In the genomic region with DNA sequence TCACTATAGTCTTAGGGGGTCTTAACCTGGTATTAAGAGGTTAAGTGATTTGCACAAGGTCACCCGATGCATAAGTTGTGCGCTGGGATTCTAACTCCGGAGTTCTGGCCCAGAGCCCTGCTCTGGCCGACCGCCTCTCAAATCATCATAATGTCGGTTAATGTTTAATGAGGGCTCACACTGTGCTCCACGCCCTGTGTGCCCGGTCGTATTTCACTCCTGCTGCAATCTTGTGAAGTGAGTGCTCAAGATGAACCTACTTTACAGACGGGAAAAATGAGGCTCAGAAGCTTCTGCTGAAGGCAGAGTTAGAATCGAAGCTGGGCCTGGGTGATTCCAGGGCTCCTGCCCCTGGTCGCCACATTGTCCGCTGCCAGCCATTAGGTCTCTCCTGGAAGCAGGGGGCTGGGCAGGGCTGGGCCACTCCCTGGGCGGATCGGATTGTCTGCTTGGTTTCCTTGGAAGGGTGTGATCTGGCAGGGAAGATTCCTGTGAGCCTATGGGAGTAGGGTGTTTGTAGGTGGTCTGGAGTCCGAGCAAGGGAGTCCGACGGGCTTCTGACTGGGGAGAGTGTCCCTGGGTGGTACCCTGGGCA, we compare ENCODE assay signal across 8 cellular contexts. TPM values are rescaled to one million over a fixed set of nuclear protein-coding genes. Genes with fewer than 3 reads are reported as not detected.
DNase-seq lines count a peak whose midpoint lies in the region; ATAC-seq, FAIRE-seq and TF ChIP-seq lines count a peak whose summit lies in the region.

No MANE protein-coding gene starts in this region.

- DNase-seq in Caki2 (ENCODE audit: low read depth) (peak; percentile 94), chondrocyte (ENCODE audit: low spot score) (no peak), mucosa of descending colon (peak; percentile 79 to 85 (median 84)), frontal cortex (ENCODE audit: low spot score in 2 of 2) (no peak), NCI-H2196 (lab: John Stamatoyannopoulos, UW; ENCODE audit: unreplicated experiment) (no peak), ecto neural progenitor cell (ENCODE audit: low spot score) (no peak)
- DNase-seq in stimulated activated CD4-positive, alpha-beta T cell treated with anti-CD3 and anti-CD28 coated beads, Interleukin-12 subunit alpha, Interleukin-12 subunit beta, amount 100 ng/mL, for 4 hours = no peak

- intact Hi-C loops in mucosa of descending colon (cut with DNase I, micrococcal nuclease) = no loop called here

- H3K79me2 ChIP-seq in Loucy (ENCODE audit: insufficient read depth, low read length) = peaks cover 59% of the 10 kb centered on the region

- H3K36me3 ChIP-seq in Loucy (ENCODE audit: insufficient read depth, low read length) (no peaks in the 10 kb centered on the region), mucosa of descending colon (ENCODE audit: low read depth) (no peaks in the 10 kb centered on the region)

- H3K27me3 Mint-ChIP-seq in chondrocyte (ENCODE audit: low read depth) = no peaks in the 10 kb centered on the region

- no peak for TF ChIP-seq CTCF in Loucy (conservative IDR thresholded peaks at IDR 0.05; ENCODE audit: low read length)
- no peak for TF ChIP-seq CTCF in chondrocyte (IDR thresholded peaks at IDR 0.05)
- TF ChIP-seq CTCF in mucosa of descending colon (IDR thresholded peaks at IDR 0.05) = no peak

- H3K4me1 ChIP-seq in Loucy (ENCODE audit: insufficient read depth, low read length, poor library complexity, severe bottlenecking) = peaks cover 40% of the 10 kb centered on the region
- H3K4me1 ChIP-seq in mucosa of descending colon (ENCODE audit: low read depth) = peaks cover 48% of the 10 kb centered on the region

- H3K9me2 ChIP-seq in Loucy (replicated peaks; ENCODE audit: low read depth, low read length) = no peaks in the 10 kb centered on the region

- peak; percentile 80 for ATAC-seq in mucosa of descending colon

- H3K4me3 Mint-ChIP-seq in chondrocyte (ENCODE audit: unreplicated experiment) = peak overlapping the region; percentile 98

- H3F3A ChIP-seq in Loucy (ENCODE audit: low read depth) = no peaks in the 10 kb centered on the region

- H3K27me3 ChIP-seq in Loucy (ENCODE audit: insufficient read depth, low read length, poor library complexity, severe bottlenecking) = no peaks in the 10 kb centered on the region

- in situ Hi-C loops in Caki2 (cut with HindIII; ENCODE audit: low pct_unique_long_range_greater_than_20kb, low sequenced_read_pairs) = no loop called here

- peak overlapping the region; percentile 94 for H3K9ac ChIP-seq in Loucy (ENCODE audit: low read depth, low read length, poor library complexity, severe bottlenecking)

- peaks cover 1% of the 10 kb centered on the region for H3K36me3 Mint-ChIP-seq in chondrocyte (ENCODE audit: low read depth)

- peaks cover 46% of the 10 kb centered on the region for H3K4me1 Mint-ChIP-seq in chondrocyte (ENCODE audit: low read depth)

- H3K4me3 ChIP-seq in Loucy (ENCODE audit: low read length, poor library complexity, severe bottlenecking) (peak overlapping the region; percentile 94), mucosa of descending colon (peak overlapping the region; percentile 75)

- no peaks in the 10 kb centered on the region for H3K9me3 Mint-ChIP-seq in chondrocyte (ENCODE audit: low read depth)

- peak overlapping the region; percentile 94 for H3K4me2 ChIP-seq in Loucy (ENCODE audit: low read depth, low read length, poor library complexity, severe bottlenecking)

- no peak overlapping the region for H2AFZ ChIP-seq in Loucy (ENCODE audit: low read length)

- peak overlapping the region; percentile 98 for H3K27ac Mint-ChIP-seq in chondrocyte (ENCODE audit: unreplicated experiment)

- peaks cover 30% of the 10 kb centered on the region for H4K20me1 ChIP-seq in Loucy (ENCODE audit: insufficient read depth, low read length, poor library complexity, severe bottlenecking)

- no peak for FAIRE-seq in frontal cortex (lab: Jason Lieb, UNC)

- H3K9me3 ChIP-seq in Loucy (ENCODE audit: insufficient read depth, low read depth, low read length) (no peaks in the 10 kb centered on the region), mucosa of descending colon (no peaks in the 10 kb centered on the region)

RNA-seq across cellular contexts. Expression of a gene that starts 1.1 kb away (rescaled TPM):
- total RNA-seq in Caki2 (2014; rRNA removed; shearing (Covaris generic); ENCODE audit: low replicate concordance) = 23.1 and 28.0 TPM in 2 replicates
- total RNA-seq in chondrocyte (12.3 to 16.7 TPM (median 14.4 TPM) in 3 replicates), mucosa of descending colon (100 to 1,000 TPM in 1 of 3 donors, 10 to 100 TPM in 2; 54.4 to 116 (median 76.5) TPM), frontal cortex (0.82 TPM)

RNA-seq across cellular contexts. Expression of a gene that starts 42.5 kb away (rescaled TPM):
- total RNA-seq in Caki2 (2014; rRNA removed; shearing (Covaris generic); ENCODE audit: low replicate concordance) = not detected in 2 replicates
- total RNA-seq in chondrocyte (not detected in 3 replicates), mucosa of descending colon (not detected), frontal cortex (not detected)

Comparison
In these comparisons a context has a peak if more than half of its experiments do, and no peak if none do; other contexts are left out.
1. DNase-seq: peak in Caki2 (single experiment) and mucosa of descending colon (3 of 3); none in chondrocyte (single experiment), frontal cortex (0 of 2), NCI-H2196 (single experiment), ecto neural progenitor cell (single experiment) and stimulated activated CD4-positive, alpha-beta T cell treated with anti-CD3 and anti-CD28 coated beads, Interleukin-12 subunit alpha, Interleukin-12 subunit beta, amount 100 ng/mL, for 4 hours (single experiment).